ENCODE assay signal across 9 cellular contexts in genomic region chrX:40733691-40734090, GRCh38. TPM values are rescaled to one million over a fixed set of nuclear protein-coding genes. Genes with fewer than 3 reads are reported as not detected.
A peak's percentile ranks its signal among the peaks of the same experiment; 100 is the strongest.
DNase-seq lines count a peak whose midpoint lies in the region; ATAC-seq, FAIRE-seq and TF ChIP-seq lines count a peak whose summit lies in the region.
"Had no signal": no experiment of that assay in that cellular context is flagged by ENCODE, and none has a peak within 500 bp of the region (broad histone marks: within the 10 kb centered on the region; RNA-seq: fewer than 3 reads in every experiment).

No MANE protein-coding gene starts in this region.

- H3K9me3 ChIP-seq in BE2C (no peaks in the 10 kb centered on the region), GM12878 (replicated peaks; ENCODE audit: control insufficient read depth, insufficient read depth, low read length) (no peaks in the 10 kb centered on the region; the same call in 1 of the 3 replicates), mucosa of rectum (ENCODE audit: control insufficient read depth in 2 of 2, low read length in 2 of 2) (no peaks in the 10 kb centered on the region)

- TF ChIP-seq CTCF in BE2C (IDR thresholded peaks at IDR 0.05; ENCODE audit: low read depth, low read length) (no peak), HFF-Myc (IDR thresholded peaks at IDR 0.05; ENCODE audit: low read depth, low read length, missing control alignments) (no peak), GM12878 (IDR thresholded peaks at IDR 0.05 in 2 of 3, conservative IDR thresholded peaks at IDR 0.05 in 1 of 3; ENCODE audit: control insufficient read depth in 2 of 3, extremely low read depth in 1 of 3, insufficient read depth in 1 of 3, low read depth in 3 of 3, low read length in 3 of 3) (no peak)

- H3K9ac ChIP-seq in GM12878 (ENCODE audit: control insufficient read depth, insufficient read depth, low read length) (peak overlapping the region; percentile 8; the same call in 1 of the 2 replicates), mucosa of rectum (ENCODE audit: low read depth in 1 of 2, low read length in 2 of 2) (peak overlapping the region in 1 of 2 donors; percentile 9)

- TF ChIP-seq EP300 in GM12878 (IDR thresholded peaks at IDR 0.05; ENCODE audit: borderline replicate concordance in 1 of 2, control insufficient read depth in 1 of 2, low read depth in 2 of 2, low read length in 2 of 2), result no peak

- DNase-seq in BE2C (no peak), HFF-Myc (ENCODE audit: extremely low read depth, low read depth) (no peak), GM12878 (ENCODE audit: low read depth, low spot score) (no peak), NCI-H128 (lab: John Stamatoyannopoulos, UW; ENCODE audit: unreplicated experiment) (no peak), A172 (ENCODE audit: low spot score) (no peak)
- DNase-seq: left colon had no signal

- H3K79me2 ChIP-seq in GM12878 (ENCODE audit: control insufficient read depth, insufficient read depth, low read length), result peaks cover 55% of the 10 kb centered on the region

- POLR2A ChIA-PET in GM12878 (lab: Charles Lee), result no interaction called here

- CTCF ChIA-PET in GM12878 (lab: Yijun Ruan, JAX), result interaction anchor here (1.8 kb wide), 1 partner anchor 61 kb away, joined by 5 read pairs; no protein-coding TSS in a partner anchor

- H3K4me3 ChIP-seq in BE2C (ENCODE audit: low read depth, low read length) (peak overlapping the region; percentile 79), HFF-Myc (replicated peaks; ENCODE audit: low read depth, low read length) (peak overlapping the region; percentile 55), GM12878 (peak overlapping the region; percentile 86), mucosa of rectum (ENCODE audit: low read length in 2 of 2) (peak overlapping the region; percentile 65 to 89)

- no peak for TF ChIP-seq POLR2A in GM12878 (IDR thresholded peaks at IDR 0.05; ENCODE audit: low read depth, low read length)

- RAD21 ChIA-PET in GM12878 (lab: Charles Lee; ENCODE audit: unreplicated experiment), result no interaction called here

- 66% methylated on average over 2 of the region's 2 CpGs for WGBS in GM12878 (ENCODE audit: insufficient coverage, insufficient replicate concordance, low lambda C conversion rate, missing lambda C conversion rate)

- SMC1A ChIA-PET in GM12878 (lab: Charles Lee; ENCODE audit: uncharacterized antibody, unreplicated experiment), result interaction anchor here (1.1 kb wide), 1 partner anchor 47 kb away, joined by 4 read pairs; no protein-coding TSS in a partner anchor

- H3K4me2 ChIP-seq in GM12878 (ENCODE audit: control insufficient read depth, insufficient read depth), result peak overlapping the region; percentile 62

- no peak overlapping the region for H2AFZ ChIP-seq in GM12878 (ENCODE audit: control insufficient read depth, low read depth, low read length)

- intact Hi-C loops in GM12878 (cut with micrococcal nuclease; ENCODE audit: unreplicated experiment), result loop anchor here (2.0 to 5.0 kb wide), 3 partner anchors 59 to 384 kb away; partner anchors contain the start of gene USP9X

- no peaks in the 10 kb centered on the region for H3K36me3 ChIP-seq in BE2C
- no peaks in the 10 kb centered on the region for H3K36me3 ChIP-seq in GM12878 (ENCODE audit: control insufficient read depth in 2 of 2, insufficient read depth in 2 of 2, low read length in 1 of 2)
- H3K36me3 ChIP-seq in mucosa of rectum (ENCODE audit: control insufficient read depth in 2 of 2, insufficient read depth in 2 of 2, low read length in 2 of 2), result no peaks in the 10 kb centered on the region

- peak overlapping the region; percentile 11; the same call in 1 of the 2 replicates for H3K27ac ChIP-seq in GM12878 (ENCODE audit: control insufficient read depth, insufficient read depth)
- H3K27ac ChIP-seq in mucosa of rectum (ENCODE audit: low read depth in 2 of 2, low read length in 2 of 2), result no peak overlapping the region

- FAIRE-seq in GM12878 (lab: Jason Lieb, UNC), result no peak

- H4K20me1 ChIP-seq in GM12878 (ENCODE audit: control insufficient read depth, insufficient read depth), result no peaks in the 10 kb centered on the region; the same call in 1 of the 2 replicates

- H3K27me3 ChIP-seq in BE2C (no peaks in the 10 kb centered on the region), GM12878 (replicated peaks in 1 of 2; ENCODE audit: control insufficient read depth in 2 of 2, insufficient read depth in 2 of 2, low read length in 1 of 2) (no peaks in the 10 kb centered on the region), mucosa of rectum (ENCODE audit: control insufficient read depth in 2 of 2, insufficient read depth in 2 of 2, low read length in 2 of 2) (peaks cover 2 to 5% of the 10 kb centered on the region in 2 donors)

- no peak for TF ChIP-seq RAD21 in GM12878 (IDR thresholded peaks at IDR 0.05; ENCODE audit: insufficient read depth, low read depth, low read length)

- in situ Hi-C loops in GM12878 (cut with MboI), result no loop called here

- H3K4me1 ChIP-seq in BE2C, result no peaks in the 10 kb centered on the region
- no peaks in the 10 kb centered on the region; the same call in 1 of the 2 replicates for H3K4me1 ChIP-seq in GM12878 (ENCODE audit: control insufficient read depth, insufficient read depth, low read length)
- H3K4me1 ChIP-seq in mucosa of rectum (ENCODE audit: control insufficient read depth in 2 of 2, insufficient read depth in 2 of 2, low read length in 2 of 2), result peaks cover 19 to 21% of the 10 kb centered on the region in 2 donors

- no TSS peak for BruUV-seq in GM12878 (replicated peaks; lab: Mats Ljungman, UMichigan)

- no peak for ATAC-seq in GM12878
- ATAC-seq in HG03521 (IDR thresholded peaks at IDR 0.05; ENCODE audit: unreplicated experiment), result no peak
- ATAC-seq in GM21447 (IDR thresholded peaks at IDR 0.05; ENCODE audit: unreplicated experiment), result no peak
- ATAC-seq: left colon had no signal

TF ChIP-seq in GM12878, 131 proteins besides CTCF, POLR2A, EP300 and RAD21 (continues in another document):
- no peak for TF ChIP-seq SRF (IDR thresholded peaks at IDR 0.05; ENCODE audit: low read depth in 2 of 2, low read length in 2 of 2)
- no peak for TF ChIP-seq FOS (IDR thresholded peaks at IDR 0.05; ENCODE audit: borderline replicate concordance, extremely low read depth, insufficient read length)
- TF ChIP-seq ZNF274 (IDR thresholded peaks at IDR 0.05; ENCODE audit: insufficient read depth, insufficient read length), result no peak
- no peak for TF ChIP-seq ELK1 (IDR thresholded peaks at IDR 0.05; ENCODE audit: low read depth, low read length)
- TF ChIP-seq EZH2 (IDR thresholded peaks at IDR 0.05; ENCODE audit: borderline replicate concordance, control insufficient read depth, low read depth, low read length), result no peak
- no peak for TF ChIP-seq TCF7 (IDR thresholded peaks at IDR 0.05; ENCODE audit: borderline replicate concordance)
- no peak for TF ChIP-seq RFX5 (IDR thresholded peaks at IDR 0.05; ENCODE audit: low read depth, low read length)
- TF ChIP-seq RELB (IDR thresholded peaks at IDR 0.05; ENCODE audit: low read depth), result no peak
- TF ChIP-seq KDM1A (IDR thresholded peaks at IDR 0.05; ENCODE audit: borderline replicate concordance), result no peak
- TF ChIP-seq RBBP5 (conservative IDR thresholded peaks at IDR 0.05), result no peak

RNA-seq across cellular contexts. Expression of gene MED14, which starts 1.7 kb away (rescaled TPM):
- 37.8 TPM for polyA plus RNA-seq in BE2C (2012; ENCODE audit: insufficient read depth, insufficient read length, low read depth)
- total RNA-seq in GM12878 (2013; cell fraction: nucleolus; rRNA removed), result 223 and 232 TPM in 2 replicates
- total RNA-seq in GM12878 (2014; rRNA removed), result 30.7 and 31.7 TPM in 2 replicates
- total RNA-seq in GM12878 (2014; rRNA removed; fragmentation: Illumina TruSeq; extraction: Trizol), result 26.1 and 29.8 TPM in 2 replicates
- total RNA-seq in GM12878 (2021), result 43.9 and 46.6 TPM in 2 replicates
- 16.1 TPM for polyA plus RNA-seq in GM12878 (2011; ENCODE audit: low read depth)
- polyA plus RNA-seq in GM12878 (2011; rRNA removed), result 71.7 and 99.4 TPM in 2 replicates
- polyA plus RNA-seq in GM12878 (2011; cell fraction: cytosol; rRNA removed), result 74.3 and 85.2 TPM in 2 replicates
- polyA plus RNA-seq in GM12878 (2011; cell fraction: nucleus; rRNA removed), result 144 and 145 TPM in 2 replicates
- polyA plus RNA-seq in GM12878 (2012), result 16.5 and 19.0 TPM in 2 replicates
- polyA plus RNA-seq in GM12878 (2014; fragmentation: Illumina TruSeq; extraction: Trizol), result 47.4 and 48.4 TPM in 2 replicates
- polyA plus RNA-seq in GM12878 (2014; fragmentation: Nextera tagmentation; extraction: Ambion mirVana), result 10 to 100 TPM in 1 of 2 experiments, 1 to 10 TPM in 1; 8.8 to 17.0 TPM
- polyA plus RNA-seq in GM12878 (2014; rRNA removed), result 33.5 and 34.8 TPM in 2 replicates
- polyA plus RNA-seq in GM12878 (2016; fragmentation: Nextera tagmentation; extraction: Ambion mirVana), result 10 to 100 TPM; 22.5 to 27.1 TPM
- polyA minus RNA-seq in GM12878 (2011; rRNA and poly(A)+ RNA removed), result 85.5 and 108 TPM in 2 replicates
- 34.5 and 47.8 TPM in 2 replicates for polyA minus RNA-seq in GM12878 (2011; cell fraction: cytosol; rRNA and poly(A)+ RNA removed)
- polyA minus RNA-seq in GM12878 (2011; cell fraction: nucleus; rRNA and poly(A)+ RNA removed), result 90.3 and 167 TPM in 2 replicates
- 23.6 and 25.0 TPM in 2 replicates for total RNA-seq in A172 (2014; rRNA removed; shearing (Covaris generic))
